Comparison of ENCODE assay signal across 2 cellular contexts in the genomic region with DNA sequence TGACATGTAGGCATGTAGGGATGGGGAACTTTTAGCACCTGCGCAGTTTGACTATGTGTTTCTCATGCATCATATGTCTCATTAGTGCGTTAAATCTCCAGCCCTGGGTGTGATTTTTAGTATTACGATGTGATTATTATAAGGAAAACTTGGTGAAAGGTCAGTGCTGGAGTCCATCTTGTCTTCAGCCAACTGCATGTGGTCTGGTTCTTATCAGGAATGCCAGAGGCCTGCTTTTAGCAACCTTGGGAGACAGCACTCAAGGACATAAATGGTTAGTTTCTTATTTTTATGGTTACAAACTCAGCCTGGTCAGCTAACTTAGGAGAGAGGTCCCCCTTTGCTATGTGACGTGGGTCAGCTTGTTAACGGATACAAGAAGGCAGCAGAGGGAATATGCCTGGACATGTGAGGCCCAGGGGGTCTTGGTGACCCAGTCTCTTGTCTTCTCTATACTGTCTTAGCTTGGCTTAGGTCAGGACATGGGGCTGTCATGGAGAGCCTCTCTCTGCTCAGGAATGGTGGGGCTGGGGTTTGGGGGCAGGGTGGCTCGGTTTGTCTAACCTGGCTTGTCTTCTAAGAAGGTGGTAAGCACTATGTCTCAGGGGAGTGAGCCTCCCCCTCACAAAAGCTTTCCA.
TF ChIP-seq lines count a peak whose summit lies in the region.

No MANE protein-coding gene starts in this region.

TF ChIP-seq in SK-N-SH treated with all-trans-retinoic acid at 6 μM for 48 hours, 23 proteins besides CTCF, POLR2A, EP300 and RAD21 (continued from another document):
- TF ChIP-seq, protein P1, sequence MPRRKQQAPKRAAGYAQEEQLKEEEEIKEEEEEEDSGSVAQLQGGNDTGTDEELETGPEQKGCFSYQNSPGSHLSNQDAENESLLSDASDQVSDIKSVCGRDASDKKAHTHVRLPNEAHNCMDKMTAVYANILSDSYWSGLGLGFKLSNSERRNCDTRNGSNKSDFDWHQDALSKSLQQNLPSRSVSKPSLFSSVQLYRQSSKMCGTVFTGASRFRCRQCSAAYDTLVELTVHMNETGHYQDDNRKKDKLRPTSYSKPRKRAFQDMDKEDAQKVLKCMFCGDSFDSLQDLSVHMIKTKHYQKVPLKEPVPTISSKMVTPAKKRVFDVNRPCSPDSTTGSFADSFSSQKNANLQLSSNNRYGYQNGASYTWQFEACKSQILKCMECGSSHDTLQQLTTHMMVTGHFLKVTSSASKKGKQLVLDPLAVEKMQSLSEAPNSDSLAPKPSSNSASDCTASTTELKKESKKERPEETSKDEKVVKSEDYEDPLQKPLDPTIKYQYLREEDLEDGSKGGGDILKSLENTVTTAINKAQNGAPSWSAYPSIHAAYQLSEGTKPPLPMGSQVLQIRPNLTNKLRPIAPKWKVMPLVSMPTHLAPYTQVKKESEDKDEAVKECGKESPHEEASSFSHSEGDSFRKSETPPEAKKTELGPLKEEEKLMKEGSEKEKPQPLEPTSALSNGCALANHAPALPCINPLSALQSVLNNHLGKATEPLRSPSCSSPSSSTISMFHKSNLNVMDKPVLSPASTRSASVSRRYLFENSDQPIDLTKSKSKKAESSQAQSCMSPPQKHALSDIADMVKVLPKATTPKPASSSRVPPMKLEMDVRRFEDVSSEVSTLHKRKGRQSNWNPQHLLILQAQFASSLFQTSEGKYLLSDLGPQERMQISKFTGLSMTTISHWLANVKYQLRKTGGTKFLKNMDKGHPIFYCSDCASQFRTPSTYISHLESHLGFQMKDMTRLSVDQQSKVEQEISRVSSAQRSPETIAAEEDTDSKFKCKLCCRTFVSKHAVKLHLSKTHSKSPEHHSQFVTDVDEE (CRISPR knock-in tag; IDR thresholded peaks at IDR 0.05) = no peak
- TF ChIP-seq GLIS3 (CRISPR knock-in tag; IDR thresholded peaks at IDR 0.05) = 0 out of 2 replicates have a peak, but pooled peaks have one; percentile 30
- TF ChIP-seq BACH2 (CRISPR knock-in tag; IDR thresholded peaks at IDR 0.05; ENCODE audit: borderline replicate concordance) = no peak
- no peak for TF ChIP-seq RARB (CRISPR knock-in tag; IDR thresholded peaks at IDR 0.05)
- no peak for TF ChIP-seq ARNTL (CRISPR knock-in tag; IDR thresholded peaks at IDR 0.05; ENCODE audit: borderline replicate concordance, low read depth)
- TF ChIP-seq ZFP30 (CRISPR knock-in tag; IDR thresholded peaks at IDR 0.05) = no peak
- peak; percentile 22; the same call in 1 of the 2 replicates for TF ChIP-seq CSDC2 (CRISPR knock-in tag; IDR thresholded peaks at IDR 0.05)
- TF ChIP-seq, protein P2, sequence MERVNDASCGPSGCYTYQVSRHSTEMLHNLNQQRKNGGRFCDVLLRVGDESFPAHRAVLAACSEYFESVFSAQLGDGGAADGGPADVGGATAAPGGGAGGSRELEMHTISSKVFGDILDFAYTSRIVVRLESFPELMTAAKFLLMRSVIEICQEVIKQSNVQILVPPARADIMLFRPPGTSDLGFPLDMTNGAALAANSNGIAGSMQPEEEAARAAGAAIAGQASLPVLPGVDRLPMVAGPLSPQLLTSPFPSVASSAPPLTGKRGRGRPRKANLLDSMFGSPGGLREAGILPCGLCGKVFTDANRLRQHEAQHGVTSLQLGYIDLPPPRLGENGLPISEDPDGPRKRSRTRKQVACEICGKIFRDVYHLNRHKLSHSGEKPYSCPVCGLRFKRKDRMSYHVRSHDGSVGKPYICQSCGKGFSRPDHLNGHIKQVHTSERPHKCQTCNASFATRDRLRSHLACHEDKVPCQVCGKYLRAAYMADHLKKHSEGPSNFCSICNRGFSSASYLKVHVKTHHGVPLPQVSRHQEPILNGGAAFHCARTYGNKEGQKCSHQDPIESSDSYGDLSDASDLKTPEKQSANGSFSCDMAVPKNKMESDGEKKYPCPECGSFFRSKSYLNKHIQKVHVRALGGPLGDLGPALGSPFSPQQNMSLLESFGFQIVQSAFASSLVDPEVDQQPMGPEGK (CRISPR knock-in tag; IDR thresholded peaks at IDR 0.05; ENCODE audit: borderline replicate concordance) = no peak
- no peak for TF ChIP-seq ZC3H10 (CRISPR knock-in tag; IDR thresholded peaks at IDR 0.05)
- no peak for TF ChIP-seq OSR1 (CRISPR knock-in tag; IDR thresholded peaks at IDR 0.05)

TF ChIP-seq in K562, 482 proteins besides CTCF, POLR2A, EP300 and RAD21 (continued from another document and continues in another):
- TF ChIP-seq, protein P3, sequence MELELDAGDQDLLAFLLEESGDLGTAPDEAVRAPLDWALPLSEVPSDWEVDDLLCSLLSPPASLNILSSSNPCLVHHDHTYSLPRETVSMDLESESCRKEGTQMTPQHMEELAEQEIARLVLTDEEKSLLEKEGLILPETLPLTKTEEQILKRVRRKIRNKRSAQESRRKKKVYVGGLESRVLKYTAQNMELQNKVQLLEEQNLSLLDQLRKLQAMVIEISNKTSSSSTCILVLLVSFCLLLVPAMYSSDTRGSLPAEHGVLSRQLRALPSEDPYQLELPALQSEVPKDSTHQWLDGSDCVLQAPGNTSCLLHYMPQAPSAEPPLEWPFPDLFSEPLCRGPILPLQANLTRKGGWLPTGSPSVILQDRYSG (tag; conservative IDR thresholded peaks at IDR 0.05; ENCODE audit: low read depth) = peak; percentile 76; the same call in 1 of the 2 replicates
- TF ChIP-seq, protein P4, sequence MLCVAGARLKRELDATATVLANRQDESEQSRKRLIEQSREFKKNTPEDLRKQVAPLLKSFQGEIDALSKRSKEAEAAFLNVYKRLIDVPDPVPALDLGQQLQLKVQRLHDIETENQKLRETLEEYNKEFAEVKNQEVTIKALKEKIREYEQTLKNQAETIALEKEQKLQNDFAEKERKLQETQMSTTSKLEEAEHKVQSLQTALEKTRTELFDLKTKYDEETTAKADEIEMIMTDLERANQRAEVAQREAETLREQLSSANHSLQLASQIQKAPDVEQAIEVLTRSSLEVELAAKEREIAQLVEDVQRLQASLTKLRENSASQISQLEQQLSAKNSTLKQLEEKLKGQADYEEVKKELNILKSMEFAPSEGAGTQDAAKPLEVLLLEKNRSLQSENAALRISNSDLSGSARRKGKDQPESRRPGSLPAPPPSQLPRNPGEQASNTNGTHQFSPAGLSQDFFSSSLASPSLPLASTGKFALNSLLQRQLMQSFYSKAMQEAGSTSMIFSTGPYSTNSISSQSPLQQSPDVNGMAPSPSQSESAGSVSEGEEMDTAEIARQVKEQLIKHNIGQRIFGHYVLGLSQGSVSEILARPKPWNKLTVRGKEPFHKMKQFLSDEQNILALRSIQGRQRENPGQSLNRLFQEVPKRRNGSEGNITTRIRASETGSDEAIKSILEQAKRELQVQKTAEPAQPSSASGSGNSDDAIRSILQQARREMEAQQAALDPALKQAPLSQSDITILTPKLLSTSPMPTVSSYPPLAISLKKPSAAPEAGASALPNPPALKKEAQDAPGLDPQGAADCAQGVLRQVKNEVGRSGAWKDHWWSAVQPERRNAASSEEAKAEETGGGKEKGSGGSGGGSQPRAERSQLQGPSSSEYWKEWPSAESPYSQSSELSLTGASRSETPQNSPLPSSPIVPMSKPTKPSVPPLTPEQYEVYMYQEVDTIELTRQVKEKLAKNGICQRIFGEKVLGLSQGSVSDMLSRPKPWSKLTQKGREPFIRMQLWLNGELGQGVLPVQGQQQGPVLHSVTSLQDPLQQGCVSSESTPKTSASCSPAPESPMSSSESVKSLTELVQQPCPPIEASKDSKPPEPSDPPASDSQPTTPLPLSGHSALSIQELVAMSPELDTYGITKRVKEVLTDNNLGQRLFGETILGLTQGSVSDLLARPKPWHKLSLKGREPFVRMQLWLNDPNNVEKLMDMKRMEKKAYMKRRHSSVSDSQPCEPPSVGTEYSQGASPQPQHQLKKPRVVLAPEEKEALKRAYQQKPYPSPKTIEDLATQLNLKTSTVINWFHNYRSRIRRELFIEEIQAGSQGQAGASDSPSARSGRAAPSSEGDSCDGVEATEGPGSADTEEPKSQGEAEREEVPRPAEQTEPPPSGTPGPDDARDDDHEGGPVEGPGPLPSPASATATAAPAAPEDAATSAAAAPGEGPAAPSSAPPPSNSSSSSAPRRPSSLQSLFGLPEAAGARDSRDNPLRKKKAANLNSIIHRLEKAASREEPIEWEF (CRISPR knock-in tag; IDR thresholded peaks at IDR 0.05) = peak; percentile 60; the same call in 1 of the 2 replicates
- TF ChIP-seq, protein P5, sequence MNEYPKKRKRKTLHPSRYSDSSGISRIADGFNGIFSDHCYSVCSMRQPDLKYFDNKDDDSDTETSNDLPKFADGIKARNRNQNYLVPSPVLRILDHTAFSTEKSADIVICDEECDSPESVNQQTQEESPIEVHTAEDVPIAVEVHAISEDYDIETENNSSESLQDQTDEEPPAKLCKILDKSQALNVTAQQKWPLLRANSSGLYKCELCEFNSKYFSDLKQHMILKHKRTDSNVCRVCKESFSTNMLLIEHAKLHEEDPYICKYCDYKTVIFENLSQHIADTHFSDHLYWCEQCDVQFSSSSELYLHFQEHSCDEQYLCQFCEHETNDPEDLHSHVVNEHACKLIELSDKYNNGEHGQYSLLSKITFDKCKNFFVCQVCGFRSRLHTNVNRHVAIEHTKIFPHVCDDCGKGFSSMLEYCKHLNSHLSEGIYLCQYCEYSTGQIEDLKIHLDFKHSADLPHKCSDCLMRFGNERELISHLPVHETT (CRISPR knock-in tag; conservative IDR thresholded peaks at IDR 0.05 in 1 of 2, IDR thresholded peaks at IDR 0.05 in 1 of 2) = peak in 1 of 2 experiments; percentile 72; a peak in 2 of 4 replicates
- TF ChIP-seq, protein P6, sequence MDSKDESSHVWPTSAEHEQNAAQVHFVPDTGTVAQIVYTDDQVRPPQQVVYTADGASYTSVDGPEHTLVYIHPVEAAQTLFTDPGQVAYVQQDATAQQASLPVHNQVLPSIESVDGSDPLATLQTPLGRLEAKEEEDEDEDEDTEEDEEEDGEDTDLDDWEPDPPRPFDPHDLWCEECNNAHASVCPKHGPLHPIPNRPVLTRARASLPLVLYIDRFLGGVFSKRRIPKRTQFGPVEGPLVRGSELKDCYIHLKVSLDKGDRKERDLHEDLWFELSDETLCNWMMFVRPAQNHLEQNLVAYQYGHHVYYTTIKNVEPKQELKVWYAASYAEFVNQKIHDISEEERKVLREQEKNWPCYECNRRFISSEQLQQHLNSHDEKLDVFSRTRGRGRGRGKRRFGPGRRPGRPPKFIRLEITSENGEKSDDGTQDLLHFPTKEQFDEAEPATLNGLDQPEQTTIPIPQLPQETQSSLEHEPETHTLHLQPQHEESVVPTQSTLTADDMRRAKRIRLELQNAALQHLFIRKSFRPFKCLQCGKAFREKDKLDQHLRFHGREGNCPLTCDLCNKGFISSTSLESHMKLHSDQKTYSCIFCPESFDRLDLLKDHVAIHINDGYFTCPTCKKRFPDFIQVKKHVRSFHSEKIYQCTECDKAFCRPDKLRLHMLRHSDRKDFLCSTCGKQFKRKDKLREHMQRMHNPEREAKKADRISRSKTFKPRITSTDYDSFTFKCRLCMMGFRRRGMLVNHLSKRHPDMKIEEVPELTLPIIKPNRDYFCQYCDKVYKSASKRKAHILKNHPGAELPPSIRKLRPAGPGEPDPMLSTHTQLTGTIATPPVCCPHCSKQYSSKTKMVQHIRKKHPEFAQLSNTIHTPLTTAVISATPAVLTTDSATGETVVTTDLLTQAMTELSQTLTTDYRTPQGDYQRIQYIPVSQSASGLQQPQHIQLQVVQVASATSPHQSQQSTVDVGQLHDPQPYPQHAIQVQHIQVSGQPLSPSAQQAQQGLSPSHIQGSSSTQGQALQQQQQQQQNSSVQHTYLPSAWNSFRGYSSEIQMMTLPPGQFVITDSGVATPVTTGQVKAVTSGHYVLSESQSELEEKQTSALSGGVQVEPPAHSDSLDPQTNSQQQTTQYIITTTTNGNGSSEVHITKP (IDR thresholded peaks at IDR 0.05; ENCODE audit: partially characterized antibody) = no peak
- TF ChIP-seq ZNF282 (CRISPR knock-in tag; IDR thresholded peaks at IDR 0.05) (no peak), TEAD4 (IDR thresholded peaks at IDR 0.05; ENCODE audit: low read length) (peak; percentile 43; the same call in 1 of the 2 replicates), TEAD4 (CRISPR knock-in tag; IDR thresholded peaks at IDR 0.05; ENCODE audit: borderline replicate concordance) (no peak), MBD2 (IDR thresholded peaks at IDR 0.05; ENCODE audit: borderline replicate concordance, low read depth) (no peak), NR2C1 (IDR thresholded peaks at IDR 0.05) (no peak), NR2C1 (tag; IDR thresholded peaks at IDR 0.05) (0 out of 2 replicates have a peak, but pooled peaks have one; percentile 33), NFIC (IDR thresholded peaks at IDR 0.05) (no peak), L3MBTL2 (IDR thresholded peaks at IDR 0.05) (peak; percentile 61; the same call in 1 of the 2 replicates), CBFA2T3 (IDR thresholded peaks at IDR 0.05) (peak; percentile 42; the same call in 1 of the 2 replicates), ARID1B (IDR thresholded peaks at IDR 0.05) (peak; percentile 40), ZNF174 (CRISPR knock-in tag; IDR thresholded peaks at IDR 0.05) (no peak), MED1 (CRISPR knock-in tag; IDR thresholded peaks at IDR 0.05; ENCODE audit: borderline replicate concordance) (no peak), RBBP5 (IDR thresholded peaks at IDR 0.05; ENCODE audit: borderline replicate concordance, insufficient read depth, low read length, poor library complexity, severe bottlenecking) (peak; percentile 60)
- TF ChIP-seq, protein P7, sequence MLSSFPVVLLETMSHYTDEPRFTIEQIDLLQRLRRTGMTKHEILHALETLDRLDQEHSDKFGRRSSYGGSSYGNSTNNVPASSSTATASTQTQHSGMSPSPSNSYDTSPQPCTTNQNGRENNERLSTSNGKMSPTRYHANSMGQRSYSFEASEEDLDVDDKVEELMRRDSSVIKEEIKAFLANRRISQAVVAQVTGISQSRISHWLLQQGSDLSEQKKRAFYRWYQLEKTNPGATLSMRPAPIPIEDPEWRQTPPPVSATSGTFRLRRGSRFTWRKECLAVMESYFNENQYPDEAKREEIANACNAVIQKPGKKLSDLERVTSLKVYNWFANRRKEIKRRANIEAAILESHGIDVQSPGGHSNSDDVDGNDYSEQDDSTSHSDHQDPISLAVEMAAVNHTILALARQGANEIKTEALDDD (IDR thresholded peaks at IDR 0.05) = peak; percentile 48; the same call in 1 of the 2 replicates
- TF ChIP-seq, protein P8, sequence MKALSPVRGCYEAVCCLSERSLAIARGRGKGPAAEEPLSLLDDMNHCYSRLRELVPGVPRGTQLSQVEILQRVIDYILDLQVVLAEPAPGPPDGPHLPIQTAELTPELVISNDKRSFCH (CRISPR knock-in tag; IDR thresholded peaks at IDR 0.05) = no peak
- TF ChIP-seq, protein P8 (tag; IDR thresholded peaks at IDR 0.05) = peak; percentile 63; the same call in 1 of the 2 replicates
